In genomic region chrX:123876844-123877243, GRCh38 we compare ENCODE assay signal across 15 cellular contexts. TPM values are rescaled to one million over a fixed set of nuclear protein-coding genes. Genes with fewer than 3 reads are reported as not detected.
DNase-seq lines count a peak whose midpoint lies in the region; ATAC-seq and TF ChIP-seq lines count a peak whose summit lies in the region.
"Had no signal": no experiment of that assay in that cellular context is flagged by ENCODE, and none has a peak within 500 bp of the region (broad histone marks: within the 10 kb centered on the region; RNA-seq: fewer than 3 reads in every experiment).

No MANE protein-coding gene starts in this region.

- H3K27me3 ChIP-seq in PC-9 (ENCODE audit: insufficient read depth, low read depth) (no peaks in the 10 kb centered on the region), left lung (no peaks in the 10 kb centered on the region)

- H3K4me2 ChIP-seq in PC-9 = no peak overlapping the region

- no peak overlapping the region for H3K4me3 Mint-ChIP-seq in activated naive CD8-positive, alpha-beta T cell
- H3K4me3 Mint-ChIP-seq in activated naive CD8-positive, alpha-beta T cell treated with anti-CD3 and anti-CD28 coated beads for 36 hours = no peak overlapping the region
- H3K4me3 Mint-ChIP-seq in stimulated activated effector memory CD8-positive, alpha-beta T cell treated with anti-CD3 and anti-CD28 coated beads, Interleukin-12 subunit alpha, Interleukin-12 subunit beta, amount 100 ng/mL, for 72 hours = peak overlapping the region; percentile 47
- H3K4me3 Mint-ChIP-seq: B cell had no signal

- no peak for ATAC-seq in stimulated activated effector memory CD8-positive, alpha-beta T cell treated with anti-CD3 and anti-CD28 coated beads, Interleukin-12 subunit alpha, Interleukin-12 subunit beta, amount 100 ng/mL, for 72 hours
- ATAC-seq in left lung (no peak), HG03378 (IDR thresholded peaks at IDR 0.05; ENCODE audit: unreplicated experiment) (no peak)

- peak overlapping the region; percentile 34 for H3K27ac Mint-ChIP-seq in activated naive CD8-positive, alpha-beta T cell
- H3K27ac Mint-ChIP-seq in activated naive CD8-positive, alpha-beta T cell treated with anti-CD3 and anti-CD28 coated beads for 36 hours = no peak overlapping the region
- H3K27ac Mint-ChIP-seq in stimulated activated effector memory CD8-positive, alpha-beta T cell treated with anti-CD3 and anti-CD28 coated beads, Interleukin-12 subunit alpha, Interleukin-12 subunit beta, amount 100 ng/mL, for 72 hours = no peak overlapping the region
- H3K27ac Mint-ChIP-seq: B cell had no signal

- peaks cover 36% of the 10 kb centered on the region for H3K4me1 ChIP-seq in PC-9 (replicated peaks; ENCODE audit: insufficient read depth)
- H3K4me1 ChIP-seq in left lung = peaks cover 0 to 36% of the 10 kb centered on the region in 2 donors

- H3K36me3 ChIP-seq in PC-9 (ENCODE audit: low read depth) (peaks cover 17% of the 10 kb centered on the region), left lung (no peaks in the 10 kb centered on the region)

- DNase-seq in activated naive CD8-positive, alpha-beta T cell treated with anti-CD3 and anti-CD28 coated beads for 36 hours = no peak
- DNase-seq in HEK293T (ENCODE audit: extremely low spot score) (no peak), PC-9 (no peak), NCI-H345 (lab: John Stamatoyannopoulos, UW) (no peak), left lung (no peak)
- no peak for DNase-seq in stimulated activated effector memory CD8-positive, alpha-beta T cell treated with anti-CD3 and anti-CD28 coated beads, Interleukin-12 subunit alpha, Interleukin-12 subunit beta, amount 100 ng/mL, for 72 hours (ENCODE audit: low spot score in 2 of 2)
- DNase-seq: CD4-positive, alpha-beta memory T cell; DMS79; EL; GM23248; H7 had no signal

- CTCF ChIA-PET in HEK293T (lab: Yijun Ruan, JAX) = interaction anchor here (1.1 kb wide), 1 partner anchor 99 kb away, joined by 3 read pairs; no protein-coding TSS in a partner anchor
- CTCF ChIA-PET in PC-9 (lab: Charles Lee) = no interaction called here

- peaks cover 79% of the 10 kb centered on the region for H3K79me2 ChIP-seq in PC-9 (ENCODE audit: low read depth)

- peaks cover 9% of the 10 kb centered on the region; the same call in 1 of the 2 replicates for H4K20me1 ChIP-seq in PC-9 (ENCODE audit: insufficient read depth)

- H3F3A ChIP-seq in PC-9 (ENCODE audit: insufficient read depth, low read depth) = peaks cover 50% of the 10 kb centered on the region; the same call in 1 of the 2 replicates

- no TSS peak for BruUV-seq in PC-9 (replicated peaks; lab: Mats Ljungman, UMichigan)

- H3K36me3 Mint-ChIP-seq in activated naive CD8-positive, alpha-beta T cell = no peaks in the 10 kb centered on the region
- H3K36me3 Mint-ChIP-seq in activated naive CD8-positive, alpha-beta T cell treated with anti-CD3 and anti-CD28 coated beads for 36 hours = peaks cover 17% of the 10 kb centered on the region
- peaks cover 35% of the 10 kb centered on the region for H3K36me3 Mint-ChIP-seq in stimulated activated effector memory CD8-positive, alpha-beta T cell treated with anti-CD3 and anti-CD28 coated beads, Interleukin-12 subunit alpha, Interleukin-12 subunit beta, amount 100 ng/mL, for 72 hours

- no peaks in the 10 kb centered on the region for H3K9me2 ChIP-seq in PC-9 (ENCODE audit: insufficient read depth)

- no peaks in the 10 kb centered on the region for H3K27me3 Mint-ChIP-seq in activated naive CD8-positive, alpha-beta T cell
- no peaks in the 10 kb centered on the region for H3K27me3 Mint-ChIP-seq in activated naive CD8-positive, alpha-beta T cell treated with anti-CD3 and anti-CD28 coated beads for 36 hours
- H3K27me3 Mint-ChIP-seq: B cell; CD4-positive, alpha-beta memory T cell had no signal

- POLR2A ChIA-PET in HEK293T (lab: Yijun Ruan, JAX) = interaction anchor here (1.4 kb wide), 1 partner anchor 16 kb away, joined by 4 read pairs; no protein-coding TSS in a partner anchor
- POLR2A ChIA-PET in PC-9 (lab: Charles Lee; ENCODE audit: unreplicated experiment) = no interaction called here

- no peak for TF ChIP-seq CTCF in PC-9 (conservative IDR thresholded peaks at IDR 0.05)
- no peak for TF ChIP-seq CTCF in left lung (IDR thresholded peaks at IDR 0.05)

- intact Hi-C loops in PC-9 (cut with micrococcal nuclease; ENCODE audit: unreplicated experiment) (no loop called here), left lung (cut with DNase I) (no loop called here)

- no peaks in the 10 kb centered on the region for H3K9me3 Mint-ChIP-seq in activated naive CD8-positive, alpha-beta T cell (ENCODE audit: low read depth)
- no peaks in the 10 kb centered on the region for H3K9me3 Mint-ChIP-seq in activated naive CD8-positive, alpha-beta T cell treated with anti-CD3 and anti-CD28 coated beads for 36 hours
- H3K9me3 Mint-ChIP-seq in stimulated activated effector memory CD8-positive, alpha-beta T cell treated with anti-CD3 and anti-CD28 coated beads, Interleukin-12 subunit alpha, Interleukin-12 subunit beta, amount 100 ng/mL, for 72 hours = no peaks in the 10 kb centered on the region
- H3K9me3 Mint-ChIP-seq: CD4-positive, alpha-beta memory T cell had no signal

- H3K27ac ChIP-seq in PC-9 (0 out of 2 replicates have a peak overlapping the region, but pooled peaks have one; percentile 23), left lung (no peak overlapping the region)
- H3K27ac ChIP-seq: C4-2B, GM23248 had no signal

- peaks cover 38% of the 10 kb centered on the region for H3K4me1 Mint-ChIP-seq in activated naive CD8-positive, alpha-beta T cell (ENCODE audit: low read depth)
- peaks cover 18% of the 10 kb centered on the region for H3K4me1 Mint-ChIP-seq in activated naive CD8-positive, alpha-beta T cell treated with anti-CD3 and anti-CD28 coated beads for 36 hours
- H3K4me1 Mint-ChIP-seq in stimulated activated effector memory CD8-positive, alpha-beta T cell treated with anti-CD3 and anti-CD28 coated beads, Interleukin-12 subunit alpha, Interleukin-12 subunit beta, amount 100 ng/mL, for 72 hours = peaks cover 10% of the 10 kb centered on the region

- no peak overlapping the region for H3K4me3 ChIP-seq in PC-9
- H3K4me3 ChIP-seq in left lung = no peak overlapping the region
- H3K4me3 ChIP-seq: GM23248 had no signal

- H2AFZ ChIP-seq in PC-9 = no peak overlapping the region
- H2AFZ ChIP-seq: GM23248 had no signal

- H3K9me3 ChIP-seq in PC-9 (ENCODE audit: insufficient read depth, low read depth) (no peaks in the 10 kb centered on the region), left lung (no peaks in the 10 kb centered on the region)

TF ChIP-seq in HEK293T, 16 proteins besides CTCF, POLR2A, EP300 and RAD21:
- TF ChIP-seq ELF4 (IDR thresholded peaks at IDR 0.05) (no peak), SP1 (IDR thresholded peaks at IDR 0.05) (no peak), CTBP1 (IDR thresholded peaks at IDR 0.05; ENCODE audit: borderline replicate concordance) (no peak), LEF1 (IDR thresholded peaks at IDR 0.05; ENCODE audit: borderline replicate concordance) (no peak), ZNF384 (IDR thresholded peaks at IDR 0.05) (peak; percentile 92)

RNA-seq across cellular contexts. Expression of gene XIAP, which starts 17.0 kb away (rescaled TPM):
- total RNA-seq in activated naive CD8-positive, alpha-beta T cell treated with anti-CD3 and anti-CD28 coated beads for 36 hours = 10 to 100 TPM; 23.7 to 26.7 TPM
- total RNA-seq in PC-9 (2021) (47.7 and 59.5 TPM in 2 replicates), left lung (10 to 100 TPM; 56.4 to 59.5 TPM)
